18 cellular contexts compared by ENCODE assay signal in genomic region chr11:14101388-14101787, GRCh38.
"Had no signal": no experiment of that assay in that cellular context is flagged by ENCODE, and none has a peak within 500 bp of the region (broad histone marks: within the 10 kb centered on the region; RNA-seq: fewer than 3 reads in every experiment).

No MANE protein-coding gene starts in this region.

- H3K4me1 ChIP-seq: pancreas, psoas muscle, vagina had no signal

- H3K27me3 Mint-ChIP-seq: activated CD4-positive, alpha-beta T cell treated with anti-CD3 and anti-CD28 coated beads, Interleukin-2, amount 10 ng/mL, durations not matched to agents 7 days and 5 days; type B pancreatic cell had no signal

- H3K27me3 ChIP-seq: pancreas, right atrium auricular region, vagina had no signal

- ATAC-seq: heart right ventricle, left cardiac atrium, pancreas, psoas muscle had no signal

- H3K27ac Mint-ChIP-seq: activated CD4-positive, alpha-beta T cell treated with anti-CD3 and anti-CD28 coated beads, Interleukin-2, amount 10 ng/mL, durations not matched to agents 7 days and 5 days; endodermal cell; nephron; type B pancreatic cell had no signal

- H3K27ac ChIP-seq: coronary artery, epithelial cell of prostate, heart right ventricle, pancreas, psoas muscle, right atrium auricular region, vagina had no signal

- H3K4me1 Mint-ChIP-seq: activated CD4-positive, alpha-beta T cell treated with anti-CD3 and anti-CD28 coated beads, Interleukin-2, amount 10 ng/mL, durations not matched to agents 7 days and 5 days; nephron had no signal

- H3K36me3 ChIP-seq: heart right ventricle, pancreas, right atrium auricular region, vagina had no signal

- H3K9me3 Mint-ChIP-seq: activated CD4-positive, alpha-beta T cell treated with anti-CD3 and anti-CD28 coated beads, Interleukin-2, amount 10 ng/mL, durations not matched to agents 7 days and 5 days; endodermal cell; nephron; type B pancreatic cell had no signal

- DNase-seq: activated CD4-positive, alpha-beta T cell treated with anti-CD3 and anti-CD28 coated beads, Interleukin-2, amount 10 ng/mL, durations not matched to agents 7 days and 5 days; activated CD8-positive, alpha-beta memory T cell treated with anti-CD3 and anti-CD28 coated beads, Interleukin-2, amount 50 U/mL, for 4 hours; activated gamma-delta T cell; cerebellar nuclear complex; endodermal cell; heart right ventricle; islet precursor cell; left cardiac atrium; pancreas; psoas muscle; stimulated activated CD4-positive, alpha-beta T cell treated with anti-CD3 and anti-CD28 coated beads, Interleukin-4, amount 100 ng/mL, for 4 hours; SW 1271 had no signal

- H3K9me3 ChIP-seq: pancreas, psoas muscle, vagina had no signal

- H3K4me3 Mint-ChIP-seq: activated CD4-positive, alpha-beta T cell treated with anti-CD3 and anti-CD28 coated beads, Interleukin-2, amount 10 ng/mL, durations not matched to agents 7 days and 5 days; endodermal cell; nephron; type B pancreatic cell had no signal

- H3K4me3 ChIP-seq: coronary artery, heart right ventricle, pancreas, psoas muscle, right atrium auricular region, vagina had no signal

- H3K36me3 Mint-ChIP-seq: type B pancreatic cell had no signal
